Comparison of ENCODE assay signal across 15 cellular contexts in the genomic region with DNA sequence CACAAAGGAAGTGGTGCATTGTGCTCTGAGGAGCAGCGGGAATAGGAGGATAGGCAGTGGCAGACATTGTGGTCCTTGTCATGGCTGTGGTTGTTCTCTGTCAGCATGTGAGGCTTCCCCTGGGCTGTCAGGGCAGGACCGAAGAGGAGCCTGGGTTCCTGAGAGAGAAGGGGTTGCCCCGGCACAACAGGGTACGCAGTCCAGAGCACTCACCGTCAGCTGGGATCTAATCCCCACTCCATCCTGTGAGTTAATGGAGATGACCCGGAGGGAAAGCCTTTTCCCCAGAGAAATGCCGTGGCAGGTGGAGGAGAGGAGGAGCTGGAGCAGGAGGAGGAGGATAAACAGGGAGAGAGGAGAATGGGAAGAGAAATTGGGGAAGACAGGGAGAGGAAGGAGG.
DNase-seq lines count a peak whose midpoint lies in the region; ATAC-seq and TF ChIP-seq lines count a peak whose summit lies in the region.
"Had no signal": no experiment of that assay in that cellular context is flagged by ENCODE, and none has a peak within 500 bp of the region (broad histone marks: within the 10 kb centered on the region; RNA-seq: fewer than 3 reads in every experiment).

No MANE protein-coding gene starts in this region.

- no peaks in the 10 kb centered on the region for H3K36me3 Mint-ChIP-seq in osteocyte (ENCODE audit: unreplicated experiment)

- peaks cover 7% of the 10 kb centered on the region for H3K9me3 Mint-ChIP-seq in osteocyte (ENCODE audit: unreplicated experiment)

- DNase-seq in NCI-H2171 treated with DMSO at 0.1 percent for 48 hours (lab: John Stamatoyannopoulos, UW) (peak; percentile 28), NCI-H2171 (lab: John Stamatoyannopoulos, UW) (no peak), ecto neural progenitor cell (ENCODE audit: low spot score) (peak; percentile 32), osteocyte (ENCODE audit: extremely low spot score, unreplicated experiment) (peak; percentile 71), cerebellum (ENCODE audit: low spot score) (no peak), GM10266 (ENCODE audit: extremely low spot score) (no peak)
- DNase-seq: DMS79 treated with DMSO at 0.1 percent for 48 hours, NCI-H1436, NCI-H1930, OCI-M1, SHP77 had no signal

- H3K9me2 ChIP-seq in Loucy (replicated peaks; ENCODE audit: low read depth, low read length), result no peaks in the 10 kb centered on the region

- no peaks in the 10 kb centered on the region for H3K36me3 ChIP-seq in Loucy (ENCODE audit: insufficient read depth, low read length)

- no peaks in the 10 kb centered on the region for H4K20me1 ChIP-seq in Loucy (ENCODE audit: insufficient read depth, low read length, poor library complexity, severe bottlenecking)

- H3K27ac Mint-ChIP-seq in osteocyte (ENCODE audit: unreplicated experiment), result no peak overlapping the region

- H3K9me3 ChIP-seq in Loucy (ENCODE audit: insufficient read depth, low read depth, low read length), result peaks cover 4% of the 10 kb centered on the region; the same call in 1 of the 2 replicates

- H3K27me3 ChIP-seq in Loucy (ENCODE audit: insufficient read depth, low read length, poor library complexity, severe bottlenecking), result no peaks in the 10 kb centered on the region

- TF ChIP-seq CTCF in Loucy (conservative IDR thresholded peaks at IDR 0.05; ENCODE audit: low read length) (no peak), osteocyte (IDR thresholded peaks at IDR 0.05) (no peak), GM10266 (IDR thresholded peaks at IDR 0.05; ENCODE audit: control insufficient read depth, insufficient read depth, low read depth, missing control alignments) (no peak)

- H2AFZ ChIP-seq in Loucy (ENCODE audit: low read length), result no peak overlapping the region

- no peak overlapping the region for H3K4me3 Mint-ChIP-seq in osteocyte (ENCODE audit: unreplicated experiment)

- H3K79me2 ChIP-seq in Loucy (ENCODE audit: insufficient read depth, low read length), result no peaks in the 10 kb centered on the region

- no peak for ATAC-seq in GM21447 (IDR thresholded peaks at IDR 0.05; ENCODE audit: unreplicated experiment)
- ATAC-seq: K562 had no signal

- H3K4me1 ChIP-seq in Loucy (ENCODE audit: insufficient read depth, low read length, poor library complexity, severe bottlenecking), result peaks cover 64% of the 10 kb centered on the region

- H3K4me3 ChIP-seq in Loucy (ENCODE audit: low read length, poor library complexity, severe bottlenecking), result peak overlapping the region; percentile 5
- H3K4me3 ChIP-seq: K562, SK-N-MC had no signal

- H3K27me3 Mint-ChIP-seq in osteocyte (ENCODE audit: unreplicated experiment), result peaks cover 37% of the 10 kb centered on the region

- peaks cover 13% of the 10 kb centered on the region; the same call in 1 of the 2 replicates for H3F3A ChIP-seq in Loucy (ENCODE audit: low read depth)

- peak overlapping the region; percentile 73 for H3K4me2 ChIP-seq in Loucy (ENCODE audit: low read depth, low read length, poor library complexity, severe bottlenecking)

- peak overlapping the region; percentile 85 for H3K9ac ChIP-seq in Loucy (ENCODE audit: low read depth, low read length, poor library complexity, severe bottlenecking)

- H3K4me1 Mint-ChIP-seq in osteocyte (ENCODE audit: unreplicated experiment), result no peaks in the 10 kb centered on the region

Comparison
In these comparisons a context has a peak if more than half of its experiments do, and no peak if none do; other contexts are left out.
1. DNase-seq: peak in NCI-H2171 treated with DMSO at 0.1 percent for 48 hours (single experiment), ecto neural progenitor cell (single experiment) and osteocyte (single experiment); none in NCI-H2171 (single experiment), cerebellum (single experiment) and GM10266 (single experiment).